ENCODE assay signal across 13 cellular contexts in the genomic region with DNA sequence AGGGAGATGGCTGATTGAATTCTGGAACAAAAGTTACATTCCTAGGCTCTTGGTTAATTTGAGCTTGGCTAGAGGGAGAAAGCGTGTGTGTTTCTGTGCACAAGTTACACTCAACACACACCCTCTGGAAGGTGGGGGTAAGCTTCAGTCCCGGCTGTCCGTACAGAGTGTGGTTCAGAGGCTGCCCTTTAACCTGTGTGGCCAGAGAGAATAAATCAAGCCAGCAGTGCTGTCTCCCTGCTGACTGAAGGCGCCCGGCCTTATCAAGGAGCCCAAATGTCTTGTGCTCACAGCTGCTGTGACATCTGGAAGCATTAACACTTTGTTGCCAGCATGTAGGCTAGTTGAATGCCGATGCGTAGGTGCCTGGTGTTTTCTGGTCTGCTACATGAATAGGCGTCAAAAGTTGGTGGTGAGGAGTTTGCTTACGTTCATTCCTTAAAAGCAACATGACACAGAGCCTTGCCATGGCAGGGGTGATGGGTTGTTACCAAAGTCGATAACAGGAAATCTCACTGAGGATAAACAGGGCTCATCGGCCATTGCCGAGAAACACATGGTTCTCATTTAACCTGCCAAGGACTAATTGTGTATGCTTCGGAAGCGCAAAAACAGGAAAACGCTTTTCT.
DNase-seq lines count a peak whose midpoint lies in the region; ATAC-seq and TF ChIP-seq lines count a peak whose summit lies in the region.
"Had no signal": no experiment of that assay in that cellular context is flagged by ENCODE, and none has a peak within 500 bp of the region (broad histone marks: within the 10 kb centered on the region; RNA-seq: fewer than 3 reads in every experiment).

No MANE protein-coding gene starts in this region.

- DNase-seq in adrenal gland = peak in 6 of 7 donors; percentile 47 to 76 (median 62)
- peak in 4 of 5 donors; percentile 44 to 62 (median 54) for DNase-seq in heart left ventricle
- DNase-seq in nephron progenitor cell = peak; percentile 76
- peak; percentile 70 for DNase-seq in uterus
- DNase-seq in activated T-helper 2 cell treated with anti-CD3 and anti-CD28 coated beads, Interferon-gamma antibody, Interleukin-2, Interleukin-4, amounts not matched to agents 10 μg/mL and 5 μg/mL and 100 μg/mL, durations not matched to agents 14 hours and 24 hours and 36 hours (ENCODE audit: low spot score) = no peak
- no peak for DNase-seq in stimulated activated CD4-positive, alpha-beta T cell treated with anti-CD3 and anti-CD28 coated beads, Interleukin-4, amount 100 ng/mL, for 4 hours
- DNase-seq: DMS79, H9, small intestine had no signal

- H3K9me3 Mint-ChIP-seq in nephron progenitor cell = no peaks in the 10 kb centered on the region
- H3K9me3 Mint-ChIP-seq in activated T-helper 2 cell treated with anti-CD3 and anti-CD28 coated beads, Interferon-gamma antibody, Interleukin-2, Interleukin-4, amounts not matched to agents 10 μg/mL and 5 μg/mL and 100 μg/mL, durations not matched to agents 14 hours and 24 hours and 36 hours = no peaks in the 10 kb centered on the region
- H3K9me3 Mint-ChIP-seq: central memory CD8-positive, alpha-beta T cell; H9; stimulated activated effector memory CD8-positive, alpha-beta T cell treated with anti-CD3 and anti-CD28 coated beads, Interleukin-12 subunit alpha, Interleukin-12 subunit beta, amount 100 ng/mL, for 72 hours; T-helper 2 cell treated with Interferon-gamma antibody and Interleukin-4, amounts not matched to agents 5 μg/mL and 100 μg/mL, for 36 hours had no signal

- H3K36me3 Mint-ChIP-seq in nephron progenitor cell (ENCODE audit: low read depth) = no peaks in the 10 kb centered on the region
- H3K36me3 Mint-ChIP-seq in activated T-helper 2 cell treated with anti-CD3 and anti-CD28 coated beads, Interferon-gamma antibody, Interleukin-2, Interleukin-4, amounts not matched to agents 10 μg/mL and 5 μg/mL and 100 μg/mL, durations not matched to agents 14 hours and 24 hours and 36 hours (ENCODE audit: low read depth) = no peaks in the 10 kb centered on the region
- H3K36me3 Mint-ChIP-seq: stimulated activated effector memory CD8-positive, alpha-beta T cell treated with anti-CD3 and anti-CD28 coated beads, Interleukin-12 subunit alpha, Interleukin-12 subunit beta, amount 100 ng/mL, for 72 hours had no signal

- H3K27ac ChIP-seq in adrenal gland (peak overlapping the region in 3 of 5 donors; percentile 5 to 52 (median 52)), heart left ventricle (peak overlapping the region; percentile 54 to 97 (median 92)), uterus (peak overlapping the region; percentile 58 to 70)

- H3K4me3 Mint-ChIP-seq in nephron progenitor cell = peak overlapping the region; percentile 53
- H3K4me3 Mint-ChIP-seq in activated T-helper 2 cell treated with anti-CD3 and anti-CD28 coated beads, Interferon-gamma antibody, Interleukin-2, Interleukin-4, amounts not matched to agents 10 μg/mL and 5 μg/mL and 100 μg/mL, durations not matched to agents 14 hours and 24 hours and 36 hours (ENCODE audit: low read depth) = no peak overlapping the region
- H3K4me3 Mint-ChIP-seq: central memory CD8-positive, alpha-beta T cell; H9; stimulated activated effector memory CD8-positive, alpha-beta T cell treated with anti-CD3 and anti-CD28 coated beads, Interleukin-12 subunit alpha, Interleukin-12 subunit beta, amount 100 ng/mL, for 72 hours; T-helper 2 cell treated with Interferon-gamma antibody and Interleukin-4, amounts not matched to agents 5 μg/mL and 100 μg/mL, for 36 hours had no signal

- H3K27me3 Mint-ChIP-seq in nephron progenitor cell (ENCODE audit: low read depth, poor library complexity) = no peaks in the 10 kb centered on the region
- H3K27me3 Mint-ChIP-seq in activated T-helper 2 cell treated with anti-CD3 and anti-CD28 coated beads, Interferon-gamma antibody, Interleukin-2, Interleukin-4, amounts not matched to agents 10 μg/mL and 5 μg/mL and 100 μg/mL, durations not matched to agents 14 hours and 24 hours and 36 hours (ENCODE audit: low read depth) = peaks cover 10% of the 10 kb centered on the region

- H3K27me3 ChIP-seq in adrenal gland (no peaks in the 10 kb centered on the region), heart left ventricle (no peaks in the 10 kb centered on the region), uterus (no peaks in the 10 kb centered on the region)

- TF ChIP-seq POLR2A in adrenal gland (IDR thresholded peaks at IDR 0.05) (no peak), heart left ventricle (IDR thresholded peaks at IDR 0.05) (no peak), uterus (IDR thresholded peaks at IDR 0.05) (no peak)

- no peak for TF ChIP-seq CTCF in adrenal gland (IDR thresholded peaks at IDR 0.05)
- no peak for TF ChIP-seq CTCF in heart left ventricle (IDR thresholded peaks at IDR 0.05)
- no peak for TF ChIP-seq CTCF in nephron progenitor cell (IDR thresholded peaks at IDR 0.05)
- no peak for TF ChIP-seq CTCF in uterus (IDR thresholded peaks at IDR 0.05)

- peaks cover 43 to 74% of the 10 kb centered on the region in 2 donors for H3K4me1 ChIP-seq in adrenal gland (replicated peaks in 1 of 2)
- peaks cover 10 to 90% (median 69%) of the 10 kb centered on the region in 12 donors for H3K4me1 ChIP-seq in heart left ventricle
- peaks cover 0 to 12% of the 10 kb centered on the region in 2 donors for H3K4me1 ChIP-seq in uterus

- peak overlapping the region; percentile 98 for H3K27ac Mint-ChIP-seq in nephron progenitor cell
- no peak overlapping the region for H3K27ac Mint-ChIP-seq in activated T-helper 2 cell treated with anti-CD3 and anti-CD28 coated beads, Interferon-gamma antibody, Interleukin-2, Interleukin-4, amounts not matched to agents 10 μg/mL and 5 μg/mL and 100 μg/mL, durations not matched to agents 14 hours and 24 hours and 36 hours
- H3K27ac Mint-ChIP-seq: stimulated activated effector memory CD8-positive, alpha-beta T cell treated with anti-CD3 and anti-CD28 coated beads, Interleukin-12 subunit alpha, Interleukin-12 subunit beta, amount 100 ng/mL, for 72 hours; T-helper 2 cell treated with Interferon-gamma antibody and Interleukin-4, amounts not matched to agents 5 μg/mL and 100 μg/mL, for 36 hours had no signal

- no peaks in the 10 kb centered on the region for H3K36me3 ChIP-seq in adrenal gland (replicated peaks in 1 of 2)
- H3K36me3 ChIP-seq in heart left ventricle = peaks cover 0 to 4% (median 0%) of the 10 kb centered on the region in 9 donors
- H3K36me3 ChIP-seq in uterus = no peaks in the 10 kb centered on the region

- 44 to 56% (median 51%) methylated on average over 13 to 15 of the region's 15 CpGs for WGBS in adrenal gland, 4 donors
- 18 to 33% (median 26%) methylated on average over 15 of the region's 15 CpGs for WGBS in heart left ventricle, 4 donors

- H3K4me3 ChIP-seq in adrenal gland (no peak overlapping the region), heart left ventricle (peak overlapping the region in 1 of 12 donors; percentile 1), uterus (peak overlapping the region in 1 of 2 donors; percentile 2)

- intact Hi-C loops in adrenal gland (cut with DNase I) = no loop called here
- intact Hi-C loops in heart left ventricle (cut with DNase I) = no loop called here
- intact Hi-C loops in uterus (cut with DNase I; ENCODE audit: low total_unique reads) = no loop called here
- intact Hi-C loops in activated T-helper 2 cell treated with anti-CD3 and anti-CD28 coated beads, Interferon-gamma antibody, Interleukin-2, Interleukin-4, amounts not matched to agents 10 μg/mL and 5 μg/mL and 100 μg/mL, durations not matched to agents 14 hours and 24 hours and 36 hours (cut with micrococcal nuclease) = no loop called here

- ATAC-seq in heart left ventricle (peak; percentile 42 to 77 (median 66)), HG02678 (IDR thresholded peaks at IDR 0.05; ENCODE audit: unreplicated experiment) (no peak)
- ATAC-seq: stimulated activated effector memory CD8-positive, alpha-beta T cell treated with anti-CD3 and anti-CD28 coated beads, Interleukin-12 subunit alpha, Interleukin-12 subunit beta, amount 100 ng/mL, for 72 hours had no signal

- peaks cover 87% of the 10 kb centered on the region for H3K4me1 Mint-ChIP-seq in nephron progenitor cell
- no peaks in the 10 kb centered on the region for H3K4me1 Mint-ChIP-seq in activated T-helper 2 cell treated with anti-CD3 and anti-CD28 coated beads, Interferon-gamma antibody, Interleukin-2, Interleukin-4, amounts not matched to agents 10 μg/mL and 5 μg/mL and 100 μg/mL, durations not matched to agents 14 hours and 24 hours and 36 hours (ENCODE audit: low read depth)
- H3K4me1 Mint-ChIP-seq: central memory CD8-positive, alpha-beta T cell; stimulated activated effector memory CD8-positive, alpha-beta T cell treated with anti-CD3 and anti-CD28 coated beads, Interleukin-12 subunit alpha, Interleukin-12 subunit beta, amount 100 ng/mL, for 72 hours had no signal

- no peaks in the 10 kb centered on the region for H3K9me3 ChIP-seq in adrenal gland (replicated peaks in 1 of 3)
- H3K9me3 ChIP-seq in heart left ventricle = no peaks in the 10 kb centered on the region
- H3K9me3 ChIP-seq in uterus = no peaks in the 10 kb centered on the region

Comparison
In these comparisons a context has a peak if more than half of its experiments do, and no peak if none do; other contexts are left out.
1. DNase-seq: peak in adrenal gland (6 of 7), heart left ventricle (4 of 5), nephron progenitor cell (single experiment) and uterus (2 of 2); none in activated T-helper 2 cell treated with anti-CD3 and anti-CD28 coated beads, Interferon-gamma antibody, Interleukin-2, Interleukin-4, amounts not matched to agents 10 μg/mL and 5 μg/mL and 100 μg/mL, durations not matched to agents 14 hours and 24 hours and 36 hours (single experiment) and stimulated activated CD4-positive, alpha-beta T cell treated with anti-CD3 and anti-CD28 coated beads, Interleukin-4, amount 100 ng/mL, for 4 hours (0 of 2).
2. Peak in every context shown above with its lines, with median percentiles within 50 percentile points of each other: H3K27ac ChIP-seq.